ENCODE assay signal across 26 cellular contexts in genomic region chr10:8460626-8461025, GRCh38.
"Had no signal": no experiment of that assay in that cellular context is flagged by ENCODE, and none has a peak within 500 bp of the region (broad histone marks: within the 10 kb centered on the region; RNA-seq: fewer than 3 reads in every experiment).

No MANE protein-coding gene starts in this region.

- H3K4me1 ChIP-seq: body of pancreas, esophagus muscularis mucosa, gastroesophageal sphincter, heart right ventricle had no signal

- H3K27ac Mint-ChIP-seq: activated CD4-positive, alpha-beta T cell treated with anti-CD3 and anti-CD28 coated beads for 36 hours; activated CD4-positive, alpha-beta T cell treated with anti-CD3 and anti-CD28 coated beads, Interleukin-2, amount 10 ng/mL, durations not matched to agents 24 days and 14 days; activated CD8-positive, alpha-beta T cell treated with anti-CD3 and anti-CD28 coated beads for 36 hours; activated naive CD4-positive, alpha-beta T cell treated with anti-CD3 and anti-CD28 coated beads, Interleukin-2, amount 10 ng/mL, durations not matched to agents 7 days and 5 days; activated naive CD4-positive, alpha-beta T cell treated with anti-CD3 and anti-CD28 coated beads, Interleukin-2, amount 50 U/mL, for 72 hours; activated naive CD8-positive, alpha-beta T cell treated with anti-CD3 and anti-CD28 coated beads, Interleukin-2, amount 10 ng/mL, durations not matched to agents 7 days and 5 days; activated T-helper 17 cell treated with anti-CD3 and anti-CD28 coated beads, Interleukin-2, amount 50 U/mL, for 72 hours; effector memory CD8-positive, alpha-beta T cell had no signal

- H3K4me1 Mint-ChIP-seq: activated CD4-positive, alpha-beta T cell treated with anti-CD3 and anti-CD28 coated beads for 36 hours; activated naive CD4-positive, alpha-beta T cell treated with anti-CD3 and anti-CD28 coated beads, Interleukin-2, amount 10 ng/mL, durations not matched to agents 7 days and 5 days; activated naive CD8-positive, alpha-beta T cell treated with anti-CD3 and anti-CD28 coated beads, Interleukin-2, amount 10 ng/mL, durations not matched to agents 7 days and 5 days; activated T-helper 17 cell treated with anti-CD3 and anti-CD28 coated beads, Interleukin-2, amount 50 U/mL, for 72 hours had no signal

- H3K27me3 Mint-ChIP-seq: activated CD4-positive, alpha-beta T cell treated with anti-CD3 and anti-CD28 coated beads for 36 hours had no signal

- H3K27me3 ChIP-seq: body of pancreas, esophagus muscularis mucosa, gastroesophageal sphincter, heart right ventricle had no signal

- H3K36me3 Mint-ChIP-seq: activated naive CD4-positive, alpha-beta T cell treated with anti-CD3 and anti-CD28 coated beads, Interleukin-2, amount 10 ng/mL, durations not matched to agents 7 days and 5 days; activated naive CD8-positive, alpha-beta T cell treated with anti-CD3 and anti-CD28 coated beads, Interleukin-2, amount 10 ng/mL, durations not matched to agents 7 days and 5 days had no signal

- H3K4me3 ChIP-seq: body of pancreas, esophagus muscularis mucosa, gastroesophageal sphincter, heart right ventricle had no signal

- H3K27ac ChIP-seq: body of pancreas, esophagus muscularis mucosa, gastroesophageal sphincter, heart right ventricle had no signal

- H3K9me3 Mint-ChIP-seq: activated CD8-positive, alpha-beta T cell treated with anti-CD3 and anti-CD28 coated beads for 36 hours; activated naive CD4-positive, alpha-beta T cell treated with anti-CD3 and anti-CD28 coated beads, Interleukin-2, amount 10 ng/mL, durations not matched to agents 7 days and 5 days; activated T-cell treated with anti-CD3 and anti-CD28 coated beads, Interleukin-2, amount 50 U/mL, for 4 hours; effector memory CD8-positive, alpha-beta T cell had no signal

- DNase-seq: activated CD4-positive, alpha-beta T cell treated with anti-CD3 and anti-CD28 coated beads for 36 hours; activated CD4-positive, alpha-beta T cell treated with anti-CD3 and anti-CD28 coated beads, Interleukin-2, amount 10 ng/mL, durations not matched to agents 24 days and 14 days; activated CD4-positive, CD25-positive, alpha-beta regulatory T cell; activated CD4-positive, CD25-positive, alpha-beta regulatory T cell treated with anti-CD3 and anti-CD28 coated beads, Interleukin-2, amount 50 U/mL, for 72 hours; activated CD8-positive, alpha-beta memory T cell treated with anti-CD3 and anti-CD28 coated beads for 24 hours; activated CD8-positive, alpha-beta T cell treated with anti-CD3 and anti-CD28 coated beads for 36 hours; activated effector memory CD4-positive, alpha-beta T cell treated with anti-CD3 and anti-CD28 coated beads, Interleukin-2, amount 50 U/mL, for 16 hours; activated naive CD4-positive, alpha-beta T cell treated with anti-CD3 and anti-CD28 coated beads, Interleukin-2, amount 10 ng/mL, durations not matched to agents 7 days and 5 days; activated naive CD8-positive, alpha-beta T cell treated with anti-CD3 and anti-CD28 coated beads, Interleukin-2, amount 10 ng/mL, durations not matched to agents 7 days and 5 days; activated T-cell treated with anti-CD3 and anti-CD28 coated beads, Interleukin-2, amount 50 U/mL, for 4 hours; amniotic stem cell; anterior cingulate cortex; body of pancreas; caudate nucleus; cortex of kidney; dermis blood vessel endothelial cell; effector CD4-positive, alpha-beta T cell; effector memory CD8-positive, alpha-beta T cell; erythroblast; foreskin melanocyte; heart right ventricle; T-helper 2 cell had no signal

- H3K36me3 ChIP-seq: esophagus muscularis mucosa, gastroesophageal sphincter, heart right ventricle had no signal

- H3K4me3 Mint-ChIP-seq: activated CD4-positive, alpha-beta T cell treated with anti-CD3 and anti-CD28 coated beads for 36 hours; activated CD4-positive, alpha-beta T cell treated with anti-CD3 and anti-CD28 coated beads, Interleukin-2, amount 10 ng/mL, durations not matched to agents 24 days and 14 days; activated CD8-positive, alpha-beta T cell treated with anti-CD3 and anti-CD28 coated beads for 36 hours; activated naive CD4-positive, alpha-beta T cell treated with anti-CD3 and anti-CD28 coated beads, Interleukin-2, amount 10 ng/mL, durations not matched to agents 7 days and 5 days; activated naive CD8-positive, alpha-beta T cell treated with anti-CD3 and anti-CD28 coated beads, Interleukin-2, amount 10 ng/mL, durations not matched to agents 7 days and 5 days; activated T-cell treated with anti-CD3 and anti-CD28 coated beads, Interleukin-2, amount 50 U/mL, for 4 hours; activated T-helper 17 cell treated with anti-CD3 and anti-CD28 coated beads, Interleukin-2, amount 50 U/mL, for 72 hours; effector memory CD8-positive, alpha-beta T cell had no signal
